Comparison of ENCODE assay signal across 24 cellular contexts in the genomic region with DNA sequence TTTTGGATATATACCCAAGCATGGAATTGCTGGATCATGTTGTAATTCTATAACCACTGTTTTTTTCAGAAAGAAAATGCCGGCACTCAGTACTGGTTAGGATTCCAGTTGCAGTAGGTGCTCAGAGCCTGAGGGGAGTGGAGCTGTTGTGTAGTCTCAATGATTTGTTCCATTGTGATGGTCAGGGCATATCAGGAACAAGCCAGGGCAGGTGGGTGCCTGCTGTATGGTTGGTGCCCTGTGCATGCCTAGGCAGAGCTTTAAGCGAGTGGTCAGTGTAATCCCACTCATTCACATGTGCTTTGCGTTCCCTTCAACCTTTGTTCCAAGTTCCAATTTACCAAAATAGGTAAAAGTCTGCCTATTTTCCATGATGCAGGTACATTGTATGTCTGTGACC.
DNase-seq lines count a peak whose midpoint lies in the region; ATAC-seq, FAIRE-seq and TF ChIP-seq lines count a peak whose summit lies in the region.
"Had no signal": no experiment of that assay in that cellular context is flagged by ENCODE, and none has a peak within 500 bp of the region (broad histone marks: within the 10 kb centered on the region; RNA-seq: fewer than 3 reads in every experiment).

No MANE protein-coding gene starts in this region.

- DNase-seq in heart left ventricle (no peak), Right ventricle myocardium superior (no peak), bronchial epithelial cell (ENCODE audit: low read depth) (peak; percentile 97), foreskin keratinocyte (peak; percentile 84 to 94), Kasumi-1 (lab: John Stamatoyannopoulos, UW) (no peak), erythroblast (lab: John Stamatoyannopoulos, UW) (no peak), T-helper 9 cell (no peak)
- DNase-seq: Calu3; CD8-positive, alpha-beta memory T cell; DMS153; GM23248; H9; HFFc6; KBM-7; NCI-H1105; NCI-H146; NCI-H2029; NCI-H226; NCI-H510A treated with DMSO at 0.1 percent for 48 hours; NCI-H774; NK-92 treated with Interleukin-12 subunit alpha and Interleukin-12 subunit beta, amount 100 ng/mL, for 24 hours had no signal

- H3K4me1 ChIP-seq in heart left ventricle (peaks cover 0 to 55% (median 9%) of the 10 kb centered on the region in 12 donors), foreskin keratinocyte (peaks cover 16% of the 10 kb centered on the region)

- intact Hi-C loops in heart left ventricle (cut with DNase I), result loop anchor here in 2 of 10 donors (10.0 kb wide), 2 partner anchors 66 to 176 kb away; no protein-coding TSS in a partner anchor
- intact Hi-C loops in Right ventricle myocardium superior (cut with DNase I), result no loop called here

- 75 to 85% (median 80%) methylated on average over 3 of the region's 3 CpGs for WGBS in heart left ventricle, 4 donors

- H3K27ac ChIP-seq in heart left ventricle, result peak overlapping the region in 11 of 12 donors; percentile 6 to 96 (median 77)
- no peak overlapping the region for H3K27ac ChIP-seq in foreskin keratinocyte
- H3K27ac ChIP-seq: C4-2B, GM23248 had no signal

- H3K27me3 ChIP-seq in heart left ventricle (no peaks in the 10 kb centered on the region), bronchial epithelial cell (ENCODE audit: control insufficient read depth, insufficient read depth, low read length) (no peaks in the 10 kb centered on the region), foreskin keratinocyte (no peaks in the 10 kb centered on the region)

- H3K36me3 ChIP-seq in heart left ventricle, result no peaks in the 10 kb centered on the region
- H3K36me3 ChIP-seq in bronchial epithelial cell (ENCODE audit: control insufficient read depth, insufficient read depth, low read length), result no peaks in the 10 kb centered on the region

- TF ChIP-seq POLR2A in heart left ventricle (IDR thresholded peaks at IDR 0.05) (no peak), erythroblast (IDR thresholded peaks at IDR 0.05; ENCODE audit: low read length) (no peak)

- TF ChIP-seq CTCF in heart left ventricle (IDR thresholded peaks at IDR 0.05), result no peak
- no peak for TF ChIP-seq CTCF in bronchial epithelial cell (IDR thresholded peaks at IDR 0.05; ENCODE audit: insufficient read depth, low read length, severe bottlenecking)
- peak; percentile 14 for TF ChIP-seq CTCF in foreskin keratinocyte (conservative IDR thresholded peaks at IDR 0.05)

- peaks cover 0 to 21% (median 0%) of the 10 kb centered on the region in 12 donors for H3K9me3 ChIP-seq in heart left ventricle

- H3K4me3 ChIP-seq in heart left ventricle, result no peak overlapping the region
- H3K4me3 ChIP-seq in bronchial epithelial cell (ENCODE audit: low read depth, low read length), result no peak overlapping the region
- H3K4me3 ChIP-seq: GM23248 had no signal

- FAIRE-seq in bronchial epithelial cell (lab: Jason Lieb, UNC), result peak; percentile 55
- FAIRE-seq: G401.6, GM12892 had no signal

- ATAC-seq in heart left ventricle (peak in 1 of 4 donors; percentile 35), Right ventricle myocardium superior (ENCODE audit: poor library complexity) (no peak), foreskin keratinocyte (peak; percentile 69)

Comparison
In these comparisons a context has a peak if more than half of its experiments do, and no peak if none do; other contexts are left out.
1. DNase-seq: peak in bronchial epithelial cell (single experiment) and foreskin keratinocyte (2 of 2); none in heart left ventricle (0 of 5), Right ventricle myocardium superior (single experiment), Kasumi-1 (0 of 2), erythroblast (0 of 2) and T-helper 9 cell (single experiment).